ENCODE assay signal across 1 cellular context in the genomic region with DNA sequence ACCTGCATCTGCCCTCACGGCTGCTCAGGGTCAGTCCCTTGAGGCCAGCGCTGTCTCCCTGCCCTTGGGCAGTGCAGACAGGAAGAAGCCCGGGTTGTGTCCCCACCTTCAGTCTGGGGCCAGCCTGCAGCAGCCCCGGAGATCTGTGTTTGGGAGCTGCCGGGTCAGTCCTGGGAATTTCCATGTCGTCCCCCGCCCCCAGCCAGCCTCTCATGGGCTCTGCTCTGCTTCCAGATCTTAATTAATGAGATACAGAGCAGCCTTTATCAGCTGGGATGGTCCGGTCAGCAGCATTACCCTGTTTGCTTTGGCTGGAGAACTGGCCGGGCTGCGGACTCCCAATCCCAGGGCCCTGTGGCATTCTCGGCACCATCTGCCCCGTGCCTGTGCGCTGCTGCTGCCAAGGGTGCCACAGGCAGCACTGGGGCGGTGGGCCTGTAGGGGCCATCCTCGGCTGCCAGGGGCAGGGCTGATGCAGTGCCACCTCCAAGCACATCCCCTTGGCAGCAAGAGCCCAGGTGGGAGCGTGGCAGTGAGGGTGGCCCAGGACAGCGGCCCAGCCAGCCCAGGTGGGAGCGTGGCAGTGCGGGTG.
TF ChIP-seq lines count a peak whose summit lies in the region.

No MANE protein-coding gene starts in this region.

TF ChIP-seq in endothelial cell of umbilical vein, 7 proteins besides CTCF, POLR2A, EP300 and RAD21:
- TF ChIP-seq EZH2 (IDR thresholded peaks at IDR 0.05; ENCODE audit: borderline replicate concordance, low read depth, low read length, severe bottlenecking) (no peak), POLR2AphosphoS5 (IDR thresholded peaks at IDR 0.05; ENCODE audit: insufficient read depth, low read depth, low read length) (no peak), JUN (IDR thresholded peaks at IDR 0.05; ENCODE audit: borderline replicate concordance, insufficient read depth, insufficient read length, low read depth) (no peak), FOS (IDR thresholded peaks at IDR 0.05; ENCODE audit: borderline replicate concordance, insufficient read depth, low read length) (no peak)
